ENCODE assay signal across 8 cellular contexts in the genomic region with DNA sequence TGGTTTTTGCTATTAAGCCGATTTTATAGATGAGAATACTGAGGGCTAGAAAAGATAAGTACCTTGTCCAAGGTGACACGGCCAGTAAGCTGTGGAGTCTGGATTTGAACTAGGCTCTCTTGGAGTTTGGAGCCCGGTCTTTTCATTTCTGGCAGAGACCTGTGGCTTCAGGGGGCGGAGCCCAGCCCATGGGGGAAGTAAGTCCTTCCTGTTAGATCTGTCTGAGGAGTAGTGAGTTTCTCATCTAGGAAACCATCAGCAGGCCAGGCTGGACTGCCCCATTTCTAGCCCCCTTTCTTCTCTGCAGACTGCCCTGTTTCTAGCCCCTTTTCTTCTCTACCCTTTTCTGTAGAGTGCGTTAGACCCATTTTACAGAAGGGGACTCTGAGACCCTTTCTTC. TPM values are rescaled to one million over a fixed set of nuclear protein-coding genes. Genes with fewer than 3 reads are reported as not detected.
A peak's percentile ranks its signal among the peaks of the same experiment; 100 is the strongest.
DNase-seq lines count a peak whose midpoint lies in the region; ATAC-seq and TF ChIP-seq lines count a peak whose summit lies in the region.

No MANE protein-coding gene starts in this region.

- H3K4me3 Mint-ChIP-seq in IgD-negative memory B cell (peak overlapping the region; percentile 82 to 95 (median 89)), chondrocyte (ENCODE audit: unreplicated experiment) (peak overlapping the region; percentile 57), nephron progenitor cell (no peak overlapping the region)

- TF ChIP-seq CTCF in chondrocyte (IDR thresholded peaks at IDR 0.05) (no peak), nephron progenitor cell (IDR thresholded peaks at IDR 0.05) (no peak)

- peak overlapping the region in 2 of 3 donors; percentile 80 to 93 for H3K27ac Mint-ChIP-seq in IgD-negative memory B cell
- no peak overlapping the region for H3K27ac Mint-ChIP-seq in chondrocyte (ENCODE audit: unreplicated experiment)
- H3K27ac Mint-ChIP-seq in nephron progenitor cell = no peak overlapping the region

- ATAC-seq in GM19397 (IDR thresholded peaks at IDR 0.05; ENCODE audit: unreplicated experiment) = peak; percentile 27

- H3K27me3 Mint-ChIP-seq in IgD-negative memory B cell (no peaks in the 10 kb centered on the region), chondrocyte (ENCODE audit: low read depth) (peaks cover 9% of the 10 kb centered on the region), nephron progenitor cell (ENCODE audit: low read depth, poor library complexity) (peaks cover 73% of the 10 kb centered on the region)

- H3K36me3 Mint-ChIP-seq in IgD-negative memory B cell (no peaks in the 10 kb centered on the region), chondrocyte (ENCODE audit: low read depth) (peaks cover 4% of the 10 kb centered on the region), nephron progenitor cell (ENCODE audit: low read depth) (no peaks in the 10 kb centered on the region)

- intact Hi-C loops in posterior vena cava (cut with DNase I) = no loop called here

- DNase-seq in chondrocyte (ENCODE audit: low spot score) (peak; percentile 33), posterior vena cava (ENCODE audit: low spot score) (peak; percentile 83), NCI-H1092 treated with DMSO at 0.1 percent for 48 hours (lab: John Stamatoyannopoulos, UW) (no peak), nephron progenitor cell (no peak), OCI-M2 (lab: John Stamatoyannopoulos, UW; ENCODE audit: unreplicated experiment) (no peak)
- DNase-seq in activated T-cell treated with anti-CD3 and anti-CD28 coated beads, Interleukin-2, amount 50 U/mL, for 48 hours = no peak

- H3K9me3 Mint-ChIP-seq in IgD-negative memory B cell (no peaks in the 10 kb centered on the region), chondrocyte (ENCODE audit: low read depth) (peaks cover 3% of the 10 kb centered on the region), nephron progenitor cell (peaks cover 4% of the 10 kb centered on the region)

- H3K4me1 Mint-ChIP-seq in IgD-negative memory B cell = peaks cover 11 to 26% (median 16%) of the 10 kb centered on the region in 3 donors
- H3K4me1 Mint-ChIP-seq in chondrocyte (ENCODE audit: low read depth) = peaks cover 8% of the 10 kb centered on the region
- H3K4me1 Mint-ChIP-seq in nephron progenitor cell = peaks cover 14% of the 10 kb centered on the region

RNA-seq across cellular contexts. Expression of a gene that starts 0.5 kb away (rescaled TPM):
- 17.5 TPM for polyA plus RNA-seq in IgD-negative memory B cell
- total RNA-seq in chondrocyte = 0.59 to 2.7 TPM (median 0.97 TPM) in 3 replicates
- 10 to 100 TPM; 20.8 to 30.2 TPM for total RNA-seq in posterior vena cava

Comparison
In these comparisons a context has a peak if more than half of its experiments do, and no peak if none do; other contexts are left out.
1. H3K27ac Mint-ChIP-seq: peak in IgD-negative memory B cell (2 of 3); none in chondrocyte (single experiment) and nephron progenitor cell (single experiment).
2. DNase-seq: peak in chondrocyte (single experiment) and posterior vena cava (single experiment); none in NCI-H1092 treated with DMSO at 0.1 percent for 48 hours (single experiment), nephron progenitor cell (single experiment), OCI-M2 (single experiment) and activated T-cell treated with anti-CD3 and anti-CD28 coated beads, Interleukin-2, amount 50 U/mL, for 48 hours (0 of 2).